In the genomic region with DNA sequence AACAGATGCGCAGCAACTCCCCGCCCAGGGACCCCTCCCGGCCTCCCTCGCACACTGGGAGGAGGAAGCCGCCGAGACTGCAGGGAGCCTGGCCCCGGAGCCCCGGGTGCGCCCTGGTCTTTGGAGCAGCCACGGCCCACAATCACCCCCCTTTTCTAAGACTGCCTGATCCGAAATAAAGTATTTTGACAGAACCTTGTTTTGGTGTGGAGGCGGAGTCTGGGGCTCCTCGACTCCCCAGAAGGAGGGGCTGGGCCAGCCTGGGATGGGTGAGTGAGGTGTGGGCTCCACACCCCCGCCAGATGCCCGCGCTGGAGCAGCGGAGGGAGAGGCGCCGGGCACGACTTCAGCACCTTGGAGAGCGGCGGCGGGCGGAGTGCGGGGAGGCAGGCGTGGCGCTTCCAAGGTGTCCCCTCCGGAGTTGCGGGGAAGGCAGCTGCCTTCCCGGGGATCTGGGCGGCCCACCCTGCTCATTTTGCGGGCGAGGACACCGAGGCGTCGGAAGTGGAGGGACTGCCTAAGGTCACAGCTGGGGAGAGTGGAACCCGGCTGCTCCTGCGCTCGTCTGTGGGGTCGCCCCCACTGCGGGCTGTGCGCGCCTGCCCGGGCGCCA, we compare ENCODE assay signal across 8 cellular contexts. TPM values are rescaled to one million over a fixed set of nuclear protein-coding genes. Genes with fewer than 3 reads are reported as not detected.
DNase-seq lines count a peak whose midpoint lies in the region; ATAC-seq lines count a peak whose summit lies in the region.

No MANE protein-coding gene starts in this region.

- ATAC-seq in activated naive CD4-positive, alpha-beta T cell treated with anti-CD3 and anti-CD28 coated beads, Interleukin-2, amount 50 U/mL, for 72 hours, result peak; percentile 65 to 84
- ATAC-seq in GM18520 (IDR thresholded peaks at IDR 0.05; ENCODE audit: unreplicated experiment), result no peak
- ATAC-seq in HG03342 (IDR thresholded peaks at IDR 0.05; ENCODE audit: unreplicated experiment), result no peak

- no peaks in the 10 kb centered on the region for H3K9me3 Mint-ChIP-seq in activated naive CD4-positive, alpha-beta T cell treated with anti-CD3 and anti-CD28 coated beads, Interleukin-2, amount 50 U/mL, for 72 hours

- H3K27ac Mint-ChIP-seq in activated naive CD4-positive, alpha-beta T cell treated with anti-CD3 and anti-CD28 coated beads, Interleukin-2, amount 50 U/mL, for 72 hours, result no peak overlapping the region

- no peaks in the 10 kb centered on the region for H3K36me3 Mint-ChIP-seq in activated naive CD4-positive, alpha-beta T cell treated with anti-CD3 and anti-CD28 coated beads, Interleukin-2, amount 50 U/mL, for 72 hours

- DNase-seq in HT-29 (ENCODE audit: low spot score) (peak; percentile 48), SW480 (ENCODE audit: low spot score) (peak; percentile 20), iris pigment epithelial cell (ENCODE audit: low read depth) (peak; percentile 22), foreskin melanocyte (no peak)
- DNase-seq in activated naive CD4-positive, alpha-beta T cell treated with anti-CD3 and anti-CD28 coated beads, Interleukin-2, amount 50 U/mL, for 72 hours (ENCODE audit: low spot score in 2 of 2), result peak in 1 of 2 donors; percentile 83
- DNase-seq in stimulated activated CD4-positive, alpha-beta T cell treated with anti-CD3 and anti-CD28 coated beads, Interleukin-4, amount 100 ng/mL, for 48 hours (ENCODE audit: low read depth in 2 of 2), result peak; percentile 57 to 70

RNA-seq across cellular contexts. Expression of a gene that starts 9.4 kb away (rescaled TPM):
- total RNA-seq in HT-29 (2014; rRNA removed; shearing (Covaris generic)), result 24.2 and 27.4 TPM in 2 replicates
- 10 to 100 TPM; 35.3 to 37.9 TPM for total RNA-seq in activated naive CD4-positive, alpha-beta T cell treated with anti-CD3 and anti-CD28 coated beads, Interleukin-2, amount 50 U/mL, for 72 hours

RNA-seq across cellular contexts. Expression of a gene that starts 9.5 kb away (rescaled TPM):
- 0.20 and 0.89 TPM in 2 replicates for total RNA-seq in HT-29 (2014; rRNA removed; shearing (Covaris generic))
- total RNA-seq in activated naive CD4-positive, alpha-beta T cell treated with anti-CD3 and anti-CD28 coated beads, Interleukin-2, amount 50 U/mL, for 72 hours, result 1 to 10 TPM; 1.7 to 4.2 TPM

RNA-seq across cellular contexts. Expression of a gene that starts 19.5 kb away (rescaled TPM):
- not detected in 2 replicates for total RNA-seq in HT-29 (2014; rRNA removed; shearing (Covaris generic))
- total RNA-seq in activated naive CD4-positive, alpha-beta T cell treated with anti-CD3 and anti-CD28 coated beads, Interleukin-2, amount 50 U/mL, for 72 hours, result under 1 TPM in 1 of 2 donors, not detected in 1; 0.59 TPM

RNA-seq across cellular contexts. Expression of a gene that starts 49.0 kb away (rescaled TPM):
- 212 and 232 TPM in 2 replicates for total RNA-seq in HT-29 (2014; rRNA removed; shearing (Covaris generic))
- total RNA-seq in activated naive CD4-positive, alpha-beta T cell treated with anti-CD3 and anti-CD28 coated beads, Interleukin-2, amount 50 U/mL, for 72 hours, result 100 to 1,000 TPM; 125 to 187 TPM

RNA-seq across cellular contexts. Expression of a gene that starts 56.4 kb away (rescaled TPM):
- total RNA-seq in HT-29 (2014; rRNA removed; shearing (Covaris generic)), result not detected in 2 replicates
- 10 to 100 TPM in 1 of 2 donors, 1 to 10 TPM in 1; 1.4 to 34.9 TPM for total RNA-seq in activated naive CD4-positive, alpha-beta T cell treated with anti-CD3 and anti-CD28 coated beads, Interleukin-2, amount 50 U/mL, for 72 hours

Comparison
In these comparisons a context has a peak if more than half of its experiments do, and no peak if none do; other contexts are left out.
1. ATAC-seq: peak in activated naive CD4-positive, alpha-beta T cell treated with anti-CD3 and anti-CD28 coated beads, Interleukin-2, amount 50 U/mL, for 72 hours (2 of 2); none in GM18520 (single experiment) and HG03342 (single experiment).